Comparison of ENCODE assay signal across 8 cellular contexts in the genomic region with DNA sequence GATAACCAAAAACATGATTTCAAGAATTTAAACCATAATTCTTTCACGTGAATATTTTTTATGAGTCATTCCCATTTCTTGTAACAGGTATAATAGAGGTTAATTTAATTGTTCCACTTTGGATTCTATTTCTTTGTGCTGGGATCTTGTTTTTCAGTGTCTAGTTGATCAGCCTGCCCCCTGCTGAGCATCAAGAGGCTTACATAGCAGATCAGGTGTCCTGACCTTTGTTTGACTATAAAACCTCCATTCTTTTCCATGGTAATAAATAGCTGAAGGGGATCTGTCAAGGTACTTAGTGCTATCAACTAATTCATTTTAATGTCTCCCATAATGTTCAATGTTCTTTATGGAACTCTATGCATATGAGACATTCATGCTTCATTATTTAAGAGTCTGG. TPM values are rescaled to one million over a fixed set of nuclear protein-coding genes. Genes with fewer than 3 reads are reported as not detected.
DNase-seq lines count a peak whose midpoint lies in the region; ATAC-seq and TF ChIP-seq lines count a peak whose summit lies in the region.

No MANE protein-coding gene starts in this region.

- H3K4me2 ChIP-seq in parathyroid adenoma (ENCODE audit: low read length) = no peak overlapping the region

- H3K9me3 ChIP-seq in colonic mucosa = no peaks in the 10 kb centered on the region
- no peaks in the 10 kb centered on the region for H3K9me3 ChIP-seq in parathyroid adenoma (ENCODE audit: control insufficient read depth, low read length)

- no peaks in the 10 kb centered on the region for H3K79me2 ChIP-seq in parathyroid adenoma

- no peaks in the 10 kb centered on the region for H3K36me3 ChIP-seq in colonic mucosa
- no peaks in the 10 kb centered on the region for H3K36me3 ChIP-seq in parathyroid adenoma (ENCODE audit: control insufficient read depth, insufficient read depth, low read length)

- no peak overlapping the region for H3K27ac Mint-ChIP-seq in activated CD4-positive, alpha-beta memory T cell treated with anti-CD3 and anti-CD28 coated beads for 36 hours
- no peak overlapping the region for H3K27ac Mint-ChIP-seq in activated CD4-positive, alpha-beta memory T cell treated with anti-CD3 and anti-CD28 coated beads, Interleukin-2, amount 10 ng/mL, durations not matched to agents 7 days and 5 days

- H3K4me3 Mint-ChIP-seq in activated CD4-positive, alpha-beta memory T cell treated with anti-CD3 and anti-CD28 coated beads for 36 hours = no peak overlapping the region
- no peak overlapping the region for H3K4me3 Mint-ChIP-seq in activated CD4-positive, alpha-beta memory T cell treated with anti-CD3 and anti-CD28 coated beads, Interleukin-2, amount 10 ng/mL, durations not matched to agents 7 days and 5 days

- no peaks in the 10 kb centered on the region for H3K27me3 Mint-ChIP-seq in activated CD4-positive, alpha-beta memory T cell treated with anti-CD3 and anti-CD28 coated beads for 36 hours
- no peaks in the 10 kb centered on the region for H3K27me3 Mint-ChIP-seq in activated CD4-positive, alpha-beta memory T cell treated with anti-CD3 and anti-CD28 coated beads, Interleukin-2, amount 10 ng/mL, durations not matched to agents 7 days and 5 days

- no peaks in the 10 kb centered on the region for H3K36me3 Mint-ChIP-seq in activated CD4-positive, alpha-beta memory T cell treated with anti-CD3 and anti-CD28 coated beads for 36 hours
- H3K36me3 Mint-ChIP-seq in activated CD4-positive, alpha-beta memory T cell treated with anti-CD3 and anti-CD28 coated beads, Interleukin-2, amount 10 ng/mL, durations not matched to agents 7 days and 5 days (ENCODE audit: low read depth) = no peaks in the 10 kb centered on the region

- H3K4me1 Mint-ChIP-seq in activated CD4-positive, alpha-beta memory T cell treated with anti-CD3 and anti-CD28 coated beads for 36 hours (ENCODE audit: low read depth) = no peaks in the 10 kb centered on the region
- no peaks in the 10 kb centered on the region for H3K4me1 Mint-ChIP-seq in activated CD4-positive, alpha-beta memory T cell treated with anti-CD3 and anti-CD28 coated beads, Interleukin-2, amount 10 ng/mL, durations not matched to agents 7 days and 5 days

- intact Hi-C loops in activated CD4-positive, alpha-beta memory T cell treated with anti-CD3 and anti-CD28 coated beads for 36 hours (cut with micrococcal nuclease) = loop anchor here (1.0 kb wide), 1 partner anchor 192 kb away; no protein-coding TSS in a partner anchor
- intact Hi-C loops in colonic mucosa (cut with DNase I) = no loop called here

- TF ChIP-seq CTCF in colonic mucosa (IDR thresholded peaks at IDR 0.05) (peak; percentile 46), parathyroid adenoma (IDR thresholded peaks at IDR 0.05) (peak; percentile 59)

- DNase-seq in activated CD4-positive, alpha-beta memory T cell treated with anti-CD3 and anti-CD28 coated beads for 36 hours = peak; percentile 16
- DNase-seq in activated CD4-positive, alpha-beta memory T cell treated with anti-CD3 and anti-CD28 coated beads, Interleukin-2, amount 10 ng/mL, durations not matched to agents 7 days and 5 days = no peak
- DNase-seq in NCI-H2107 (lab: John Stamatoyannopoulos, UW) = peak; percentile 19
- DNase-seq in colonic mucosa = no peak
- no peak for DNase-seq in activated CD4-positive, alpha-beta T cell treated with anti-CD3 and anti-CD28 coated beads for 4 hours

- no peaks in the 10 kb centered on the region for H3K4me1 ChIP-seq in colonic mucosa
- H3K4me1 ChIP-seq in parathyroid adenoma = peaks cover 16% of the 10 kb centered on the region

- H3K4me3 ChIP-seq in colonic mucosa (no peak overlapping the region), parathyroid adenoma (ENCODE audit: low read depth, low read length) (no peak overlapping the region)

- H3K9ac ChIP-seq in colonic mucosa (ENCODE audit: low read depth in 2 of 2, low read length in 2 of 2) (no peak overlapping the region), parathyroid adenoma (no peak overlapping the region)

- no peaks in the 10 kb centered on the region for H3K27me3 ChIP-seq in colonic mucosa
- H3K27me3 ChIP-seq in parathyroid adenoma (ENCODE audit: control insufficient read depth, insufficient read depth, low read length) = no peaks in the 10 kb centered on the region

- no peaks in the 10 kb centered on the region for H3K9me3 Mint-ChIP-seq in activated CD4-positive, alpha-beta memory T cell treated with anti-CD3 and anti-CD28 coated beads for 36 hours
- H3K9me3 Mint-ChIP-seq in activated CD4-positive, alpha-beta memory T cell treated with anti-CD3 and anti-CD28 coated beads, Interleukin-2, amount 10 ng/mL, durations not matched to agents 7 days and 5 days = no peaks in the 10 kb centered on the region

- POLR2A ChIA-PET in activated CD4-positive, alpha-beta memory T cell treated with anti-CD3 and anti-CD28 coated beads for 36 hours (lab: Charles Lee) = no interaction called here
- POLR2A ChIA-PET in activated CD4-positive, alpha-beta memory T cell treated with anti-CD3 and anti-CD28 coated beads, Interleukin-2, amount 10 ng/mL, durations not matched to agents 7 days and 5 days (lab: Charles Lee) = interaction anchor here (1.1 to 1.8 kb wide), 2 partner anchors 41 to 234 kb away, joined by 4 to 8 read pairs; a partner anchor contains a TSS

- CTCF ChIA-PET in activated CD4-positive, alpha-beta memory T cell treated with anti-CD3 and anti-CD28 coated beads for 36 hours (lab: Charles Lee) = interaction anchor here (0.6 to 3.5 kb wide), 10 partner anchors 8 to 368 kb away, joined by 3 to 30 read pairs (median 4); a partner anchor contains a TSS
- CTCF ChIA-PET in activated CD4-positive, alpha-beta memory T cell treated with anti-CD3 and anti-CD28 coated beads, Interleukin-2, amount 10 ng/mL, durations not matched to agents 7 days and 5 days (lab: Charles Lee) = interaction anchor here (0.8 to 5.1 kb wide), 8 partner anchors 8 to 368 kb away, joined by 3 to 29 read pairs (median 4); a partner anchor contains a TSS

- ATAC-seq in GM18868 (IDR thresholded peaks at IDR 0.05; ENCODE audit: unreplicated experiment) = no peak
- ATAC-seq in GM21529 (IDR thresholded peaks at IDR 0.05; ENCODE audit: unreplicated experiment) = no peak

- H2AFZ ChIP-seq in parathyroid adenoma = no peak overlapping the region

- no peak overlapping the region for H3K27ac ChIP-seq in colonic mucosa
- H3K27ac ChIP-seq in parathyroid adenoma = no peak overlapping the region

RNA-seq across cellular contexts. Expression of a gene that starts 4.9 kb away (rescaled TPM):
- not detected for total RNA-seq in activated CD4-positive, alpha-beta memory T cell treated with anti-CD3 and anti-CD28 coated beads for 36 hours
- total RNA-seq in activated CD4-positive, alpha-beta memory T cell treated with anti-CD3 and anti-CD28 coated beads, Interleukin-2, amount 10 ng/mL, durations not matched to agents 7 days and 5 days = not detected
- 100 to 1,000 TPM; 115 to 249 TPM for total RNA-seq in colonic mucosa

RNA-seq across cellular contexts. Expression of a gene that starts 41.2 kb away (rescaled TPM):
- 10 to 100 TPM; 16.8 to 19.2 TPM for total RNA-seq in activated CD4-positive, alpha-beta memory T cell treated with anti-CD3 and anti-CD28 coated beads for 36 hours
- 10 to 100 TPM; 17.8 to 18.7 TPM for total RNA-seq in activated CD4-positive, alpha-beta memory T cell treated with anti-CD3 and anti-CD28 coated beads, Interleukin-2, amount 10 ng/mL, durations not matched to agents 7 days and 5 days
- 1 to 10 TPM; 6.8 to 8.0 TPM for total RNA-seq in colonic mucosa

Comparison
In these comparisons a context has a peak if more than half of its experiments do, and no peak if none do; other contexts are left out.
1. DNase-seq: peak in activated CD4-positive, alpha-beta memory T cell treated with anti-CD3 and anti-CD28 coated beads for 36 hours (single experiment) and NCI-H2107 (single experiment); none in activated CD4-positive, alpha-beta memory T cell treated with anti-CD3 and anti-CD28 coated beads, Interleukin-2, amount 10 ng/mL, durations not matched to agents 7 days and 5 days (single experiment), colonic mucosa (single experiment) and activated CD4-positive, alpha-beta T cell treated with anti-CD3 and anti-CD28 coated beads for 4 hours (0 of 2).
2. RNA of a gene that starts 4.9 kb away (total RNA-seq): 115 to 249 TPM in colonic mucosa; not detected in activated CD4-positive, alpha-beta memory T cell treated with anti-CD3 and anti-CD28 coated beads for 36 hours and not detected in activated CD4-positive, alpha-beta memory T cell treated with anti-CD3 and anti-CD28 coated beads, Interleukin-2, amount 10 ng/mL, durations not matched to agents 7 days and 5 days; every median in the first group is over 100 times any median in the second.